3 cellular contexts compared by ENCODE assay signal in genomic region chr16:9381908-9382307, GRCh38.
"Had no signal": no experiment of that assay in that cellular context is flagged by ENCODE, and none has a peak within 500 bp of the region (broad histone marks: within the 10 kb centered on the region; RNA-seq: fewer than 3 reads in every experiment).

No MANE protein-coding gene starts in this region.

- DNase-seq: GDM1, GF-D8 had no signal

- ATAC-seq: GM12878 had no signal

- H3K4me3 ChIP-seq: GM12878 had no signal
